In genomic region chr1:194225781-194226180, GRCh38 we compare ENCODE assay signal across 11 cellular contexts.
DNase-seq lines count a peak whose midpoint lies in the region; ATAC-seq and TF ChIP-seq lines count a peak whose summit lies in the region.
"Had no signal": no experiment of that assay in that cellular context is flagged by ENCODE, and none has a peak within 500 bp of the region (broad histone marks: within the 10 kb centered on the region; RNA-seq: fewer than 3 reads in every experiment).

No MANE protein-coding gene starts in this region.

- no peaks in the 10 kb centered on the region for H3K4me1 ChIP-seq in Caco-2
- H3K4me1 ChIP-seq in right cardiac atrium (ENCODE audit: control insufficient read depth, insufficient read depth, low read length) = no peaks in the 10 kb centered on the region

- no peak for TF ChIP-seq CTCF in Caco-2 (IDR thresholded peaks at IDR 0.05; ENCODE audit: insufficient read depth in 1 of 2, low read depth in 1 of 2, low read length in 1 of 2, severe bottlenecking in 1 of 2, unreplicated experiment in 1 of 2)

- no peak overlapping the region for H3K27ac Mint-ChIP-seq in central memory CD8-positive, alpha-beta T cell (ENCODE audit: low read depth)
- H3K27ac Mint-ChIP-seq in Caco-2 (ENCODE audit: unreplicated experiment) = no peak overlapping the region

- no peaks in the 10 kb centered on the region for H3K36me3 Mint-ChIP-seq in central memory CD8-positive, alpha-beta T cell (ENCODE audit: insufficient read depth)
- H3K36me3 Mint-ChIP-seq in Caco-2 (ENCODE audit: insufficient read depth, unreplicated experiment) = no peaks in the 10 kb centered on the region

- CTCF ChIA-PET in Caco-2 (lab: Charles Lee) = no interaction called here

- intact Hi-C loops in Caco-2 (cut with micrococcal nuclease; ENCODE audit: unreplicated experiment) (no loop called here), right cardiac atrium (cut with DNase I) (no loop called here)

- H3K4me3 ChIP-seq in Caco-2 (ENCODE audit: low read depth, low read length) (no peak overlapping the region), right cardiac atrium (ENCODE audit: low read length) (no peak overlapping the region)

- H3K36me3 ChIP-seq in Caco-2 (ENCODE audit: control insufficient read depth, insufficient read depth, low read length) = no peaks in the 10 kb centered on the region

- peak; percentile 98 for ATAC-seq in GM18861 (IDR thresholded peaks at IDR 0.05; ENCODE audit: unreplicated experiment)
- peak; percentile 83 for ATAC-seq in HG02610 (IDR thresholded peaks at IDR 0.05; ENCODE audit: unreplicated experiment)
- peak; percentile 82 for ATAC-seq in central memory CD8-positive, alpha-beta T cell (replicated peaks; ENCODE audit: extremely low read depth, poor library complexity, severe bottlenecking)
- ATAC-seq in right cardiac atrium = no peak

- H3K9me3 Mint-ChIP-seq in central memory CD8-positive, alpha-beta T cell = no peaks in the 10 kb centered on the region
- no peaks in the 10 kb centered on the region for H3K9me3 Mint-ChIP-seq in Caco-2 (ENCODE audit: unreplicated experiment)

- H3K27me3 ChIP-seq in Caco-2 (replicated peaks; ENCODE audit: control insufficient read depth, insufficient read depth, low read length) (no peaks in the 10 kb centered on the region), right cardiac atrium (ENCODE audit: control insufficient read depth, insufficient read depth) (no peaks in the 10 kb centered on the region)

- POLR2A ChIA-PET in Caco-2 (lab: Charles Lee) = no interaction called here

- DNase-seq in KG1 (lab: John Stamatoyannopoulos, UW) (peak; percentile 50), DMS79 treated with DMSO at 0.1 percent for 48 hours (lab: John Stamatoyannopoulos, UW) (no peak), Caco-2 (no peak), right cardiac atrium (no peak), NCI-H226 (no peak)
- DNase-seq in central memory CD8-positive, alpha-beta T cell (ENCODE audit: low spot score in 2 of 2) = no peak
- DNase-seq: mesenchymal stem cell; NCI-H2171 treated with DMSO at 0.1 percent for 48 hours; stimulated activated CD4-positive, alpha-beta T cell treated with anti-CD3 and anti-CD28 coated beads, Interleukin-4, amount 100 ng/mL, for 4 hours had no signal

- H3K27ac ChIP-seq in right cardiac atrium (ENCODE audit: low read length) = no peak overlapping the region

- no peaks in the 10 kb centered on the region for H3K27me3 Mint-ChIP-seq in central memory CD8-positive, alpha-beta T cell
- no peaks in the 10 kb centered on the region for H3K27me3 Mint-ChIP-seq in Caco-2 (ENCODE audit: insufficient read depth, unreplicated experiment)

- WGBS in right cardiac atrium = 42% methylated on average over 2 of the region's 2 CpGs

- no peaks in the 10 kb centered on the region for H3K9me3 ChIP-seq in Caco-2
- no peaks in the 10 kb centered on the region for H3K9me3 ChIP-seq in right cardiac atrium (ENCODE audit: control insufficient read depth, low read length)

- peaks cover 10% of the 10 kb centered on the region for H3K4me1 Mint-ChIP-seq in central memory CD8-positive, alpha-beta T cell
- no peaks in the 10 kb centered on the region for H3K4me1 Mint-ChIP-seq in Caco-2 (ENCODE audit: low read depth, unreplicated experiment)

- H3K4me3 Mint-ChIP-seq in central memory CD8-positive, alpha-beta T cell = no peak overlapping the region
- H3K4me3 Mint-ChIP-seq in Caco-2 (ENCODE audit: unreplicated experiment) = no peak overlapping the region

- no TSS peak for BruUV-seq in Caco-2 (replicated peaks; lab: Mats Ljungman, UMichigan)

Comparison
In these comparisons a context has a peak if more than half of its experiments do, and no peak if none do; other contexts are left out.
1. ATAC-seq: peak in GM18861 (single experiment), HG02610 (single experiment) and central memory CD8-positive, alpha-beta T cell (single experiment); none in right cardiac atrium (0 of 2).